In the genomic region with DNA sequence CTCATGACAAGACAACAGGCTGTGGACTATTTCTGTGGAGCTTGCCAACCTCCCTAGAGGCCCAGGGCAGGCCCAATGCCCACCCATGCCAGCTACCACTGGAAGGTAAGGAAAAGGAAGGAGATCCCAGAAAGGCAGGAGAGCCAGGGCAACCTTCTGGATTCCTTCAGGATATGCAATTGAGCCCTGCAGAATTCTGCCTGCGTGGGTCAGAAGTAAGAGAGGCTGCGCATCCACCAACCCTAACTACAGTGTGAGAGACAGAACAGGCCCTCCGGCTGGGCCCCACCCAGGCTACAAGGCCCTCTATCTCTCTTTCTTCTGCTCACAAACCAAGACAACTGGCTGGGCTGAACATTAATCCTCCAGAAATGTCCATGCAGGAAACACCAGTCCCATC, we compare ENCODE assay signal across 18 cellular contexts. TPM values are rescaled to one million over a fixed set of nuclear protein-coding genes. Genes with fewer than 3 reads are reported as not detected.
DNase-seq lines count a peak whose midpoint lies in the region; ATAC-seq and TF ChIP-seq lines count a peak whose summit lies in the region.
"Had no signal": no experiment of that assay in that cellular context is flagged by ENCODE, and none has a peak within 500 bp of the region (broad histone marks: within the 10 kb centered on the region; RNA-seq: fewer than 3 reads in every experiment).

No MANE protein-coding gene starts in this region.

- no peak for ATAC-seq in T-helper 17 cell
- ATAC-seq: CD8-positive, alpha-beta T cell had no signal

- H3K9ac ChIP-seq in colonic mucosa (ENCODE audit: low read depth in 2 of 2, low read length in 2 of 2): no peak overlapping the region

- H3K36me3 Mint-ChIP-seq in T-helper 17 cell (ENCODE audit: low read depth): peaks cover 4% of the 10 kb centered on the region

- peaks cover 5 to 44% (median 10%) of the 10 kb centered on the region in 4 donors for H3K36me3 ChIP-seq in sigmoid colon
- no peaks in the 10 kb centered on the region for H3K36me3 ChIP-seq in colonic mucosa

- H3K4me3 Mint-ChIP-seq in T-helper 17 cell: no peak overlapping the region
- H3K4me3 Mint-ChIP-seq: CD14-positive monocyte; CD8-positive, alpha-beta T cell; H9 had no signal

- H3K27ac Mint-ChIP-seq in T-helper 17 cell: peak overlapping the region; percentile 41
- H3K27ac Mint-ChIP-seq: CD14-positive monocyte; CD8-positive, alpha-beta T cell; H9 had no signal

- TF ChIP-seq POLR2A in sigmoid colon (IDR thresholded peaks at IDR 0.05): no peak

- no peak for TF ChIP-seq EP300 in sigmoid colon (IDR thresholded peaks at IDR 0.05)

- no peaks in the 10 kb centered on the region for H3K9me3 ChIP-seq in T-helper 17 cell (ENCODE audit: control insufficient read depth, low read length, poor library complexity, severe bottlenecking)
- H3K9me3 ChIP-seq in sigmoid colon: no peaks in the 10 kb centered on the region
- H3K9me3 ChIP-seq in colonic mucosa: no peaks in the 10 kb centered on the region

- H3K4me3 ChIP-seq in sigmoid colon: no peak overlapping the region
- no peak overlapping the region for H3K4me3 ChIP-seq in colonic mucosa

- DNase-seq in activated CD8-positive, alpha-beta memory T cell treated with anti-CD3 and anti-CD28 coated beads for 24 hours: peak; percentile 41
- DNase-seq in activated CD8-positive, alpha-beta memory T cell treated with anti-CD3 and anti-CD28 coated beads, Interleukin-2, amount 50 U/mL, for 4 hours: no peak
- DNase-seq in T-helper 17 cell: no peak
- peak; percentile 44 for DNase-seq in islet precursor cell
- peak; percentile 46 for DNase-seq in sigmoid colon
- no peak for DNase-seq in NCI-H510A treated with DMSO at 0.1 percent for 48 hours (lab: John Stamatoyannopoulos, UW)
- no peak for DNase-seq in mucosa of gallbladder (ENCODE audit: low spot score)
- no peak for DNase-seq in colonic mucosa
- DNase-seq: CD8-positive, alpha-beta T cell; COR-L47; DMS153; DMS79 treated with DMSO at 0.1 percent for 48 hours; EL; GOT3; H9 had no signal

- H3K4me1 ChIP-seq in sigmoid colon (peaks cover 0 to under 1% (median 0%) of the 10 kb centered on the region in 4 donors), colonic mucosa (no peaks in the 10 kb centered on the region)

- H3K27ac ChIP-seq in sigmoid colon (no peak overlapping the region), colonic mucosa (no peak overlapping the region)
- H3K27ac ChIP-seq: 22Rv1 had no signal

- no peaks in the 10 kb centered on the region for H3K27me3 Mint-ChIP-seq in T-helper 17 cell

- 94 to 98% methylated on average over 3 of the region's 3 CpGs for WGBS in sigmoid colon, 2 donors

- H3K4me1 Mint-ChIP-seq in T-helper 17 cell: peaks cover 9% of the 10 kb centered on the region

- no peaks in the 10 kb centered on the region for H3K27me3 ChIP-seq in sigmoid colon
- H3K27me3 ChIP-seq in colonic mucosa: no peaks in the 10 kb centered on the region

- intact Hi-C loops in sigmoid colon (cut with DNase I): no loop called here
- intact Hi-C loops in colonic mucosa (cut with DNase I): no loop called here

- TF ChIP-seq CTCF in sigmoid colon (IDR thresholded peaks at IDR 0.05) (no peak), colonic mucosa (IDR thresholded peaks at IDR 0.05) (no peak)

RNA-seq across cellular contexts. Expression of a gene that starts 15.0 kb away (rescaled TPM):
- total RNA-seq in T-helper 17 cell (10 to 100 TPM; 11.7 to 13.7 TPM), sigmoid colon (10 to 100 TPM; 51.0 to 88.1 (median 77.8) TPM), mucosa of gallbladder (94.4 TPM), colonic mucosa (10 to 100 TPM; 44.8 to 46.2 TPM)
- polyA plus RNA-seq in sigmoid colon: 10 to 100 TPM; 45.5 to 47.9 (median 46.8) TPM
- total RNA-seq: HT1080 had no signal

RNA-seq across cellular contexts. Expression of a gene that starts 57.3 kb away (rescaled TPM):
- total RNA-seq in T-helper 17 cell: 10 to 100 TPM; 52.8 to 62.0 TPM
- 100 to 1,000 TPM; 148 to 181 (median 165) TPM for total RNA-seq in sigmoid colon
- polyA plus RNA-seq in sigmoid colon: 100 to 1,000 TPM; 149 to 259 (median 237) TPM
- total RNA-seq in mucosa of gallbladder: 143 TPM
- total RNA-seq in colonic mucosa: 100 to 1,000 TPM; 106 to 107 TPM

Comparison
In these comparisons a context has a peak if more than half of its experiments do, and no peak if none do; other contexts are left out.
1. DNase-seq: peak in activated CD8-positive, alpha-beta memory T cell treated with anti-CD3 and anti-CD28 coated beads for 24 hours (single experiment), islet precursor cell (single experiment) and sigmoid colon (single experiment); none in activated CD8-positive, alpha-beta memory T cell treated with anti-CD3 and anti-CD28 coated beads, Interleukin-2, amount 50 U/mL, for 4 hours (single experiment), T-helper 17 cell (0 of 3), NCI-H510A treated with DMSO at 0.1 percent for 48 hours (single experiment), mucosa of gallbladder (single experiment) and colonic mucosa (single experiment).